19 cellular contexts compared by ENCODE assay signal in genomic region chr15:58303236-58303635, GRCh38.
"Had no signal": no experiment of that assay in that cellular context is flagged by ENCODE, and none has a peak within 500 bp of the region (broad histone marks: within the 10 kb centered on the region; RNA-seq: fewer than 3 reads in every experiment).

No MANE protein-coding gene starts in this region.

- H3K27me3 Mint-ChIP-seq: progenitor cell of endocrine pancreas had no signal

- H3K27ac Mint-ChIP-seq: activated CD4-positive, alpha-beta memory T cell treated with anti-CD3 and anti-CD28 coated beads for 36 hours; nephron progenitor cell; progenitor cell of endocrine pancreas; stimulated activated memory B cell treated with anti-CD40 and anti-IgM and Interleukin-4, amounts not matched to agents 10 μg/mL and 1 μg/mL and 100 μg/mL, for 72 hours had no signal

- H3K4me1 Mint-ChIP-seq: stimulated activated memory B cell treated with anti-CD40 and anti-IgM and Interleukin-4, amounts not matched to agents 10 μg/mL and 1 μg/mL and 100 μg/mL, for 72 hours had no signal

- H3K27ac ChIP-seq: brain microvascular endothelial cell, coronary artery, esophagus squamous epithelium, left ventricle myocardium inferior, right atrium auricular region, tibial artery, uterus had no signal

- H3K36me3 Mint-ChIP-seq: activated CD4-positive, alpha-beta memory T cell treated with anti-CD3 and anti-CD28 coated beads for 36 hours; stimulated activated memory B cell treated with anti-CD40 and anti-IgM and Interleukin-4, amounts not matched to agents 10 μg/mL and 1 μg/mL and 100 μg/mL, for 72 hours had no signal

- DNase-seq: activated CD4-positive, alpha-beta memory T cell treated with anti-CD3 and anti-CD28 coated beads for 36 hours; activated CD4-positive, alpha-beta T cell treated with anti-CD3 and anti-CD28 coated beads for 1 hour; activated CD8-positive, alpha-beta memory T cell treated with anti-CD3 and anti-CD28 coated beads, Interleukin-2, amount 50 U/mL, for 48 hours; activated naive CD4-positive, alpha-beta T cell treated with anti-CD3 and anti-CD28 coated beads, Interleukin-2, amount 50 U/mL, for 16 hours; anterior cingulate cortex; brain microvascular endothelial cell; effector CD4-positive, alpha-beta T cell; esophagus squamous epithelium; left ventricle myocardium inferior; nephron progenitor cell; stimulated activated CD4-positive, alpha-beta T cell treated with anti-CD3 and anti-CD28 coated beads, Interleukin-2, amount 100 ng/mL, for 48 hours; SW 1271; tibial artery; uterus had no signal

- H3K9me3 ChIP-seq: esophagus squamous epithelium, left ventricle myocardium inferior, right atrium auricular region, tibial artery, uterus had no signal

- H3K4me1 ChIP-seq: uterus had no signal

- H3K27me3 ChIP-seq: brain microvascular endothelial cell, esophagus squamous epithelium, right atrium auricular region, uterus had no signal

- H3K4me3 Mint-ChIP-seq: activated CD4-positive, alpha-beta memory T cell treated with anti-CD3 and anti-CD28 coated beads for 36 hours; central memory CD8-positive, alpha-beta T cell; nephron progenitor cell; stimulated activated memory B cell treated with anti-CD40 and anti-IgM and Interleukin-4, amounts not matched to agents 10 μg/mL and 1 μg/mL and 100 μg/mL, for 72 hours had no signal

- H3K4me3 ChIP-seq: coronary artery, esophagus squamous epithelium, left ventricle myocardium inferior, right atrium auricular region, tibial artery, uterus had no signal

- H3K36me3 ChIP-seq: brain microvascular endothelial cell, esophagus squamous epithelium, left ventricle myocardium inferior, right atrium auricular region, tibial artery, uterus had no signal

- H3K9me3 Mint-ChIP-seq: activated CD4-positive, alpha-beta memory T cell treated with anti-CD3 and anti-CD28 coated beads for 36 hours; central memory CD8-positive, alpha-beta T cell; stimulated activated memory B cell treated with anti-CD40 and anti-IgM and Interleukin-4, amounts not matched to agents 10 μg/mL and 1 μg/mL and 100 μg/mL, for 72 hours had no signal
